Comparison of ENCODE assay signal across 37 cellular contexts in the genomic region with DNA sequence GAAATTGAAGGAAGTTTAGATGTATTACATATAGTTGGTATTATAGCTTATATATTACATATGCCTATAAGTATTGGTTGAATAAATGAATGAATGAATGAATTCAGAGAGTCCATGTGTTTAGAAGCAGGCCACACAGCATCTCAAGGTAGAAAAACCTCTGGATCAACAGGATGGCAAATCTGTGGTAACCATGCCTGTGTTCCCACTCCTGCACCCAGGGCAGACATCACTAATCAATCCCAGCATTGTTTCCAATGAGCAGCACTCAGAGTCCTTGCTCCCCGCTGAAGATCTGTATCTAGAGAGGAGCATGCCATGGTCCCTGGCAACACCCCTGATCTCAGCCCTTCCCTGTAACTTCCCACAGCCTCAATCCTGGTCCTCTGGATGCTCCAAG. TPM values are rescaled to one million over a fixed set of nuclear protein-coding genes. Genes with fewer than 3 reads are reported as not detected.
"Had no signal": no experiment of that assay in that cellular context is flagged by ENCODE, and none has a peak within 500 bp of the region (broad histone marks: within the 10 kb centered on the region; RNA-seq: fewer than 3 reads in every experiment).

No MANE protein-coding gene starts in this region.

- H3K27ac ChIP-seq: coronary artery, dorsolateral prefrontal cortex, pancreas, prostate gland, sigmoid colon, stomach, upper lobe of left lung had no signal

- H3K4me3 ChIP-seq: coronary artery, dorsolateral prefrontal cortex, pancreas, prostate gland, sigmoid colon, smooth muscle cell, stomach, thyroid gland, upper lobe of left lung had no signal

- H3K36me3 Mint-ChIP-seq: activated naive CD8-positive, alpha-beta T cell; mesothelial cell of epicardium; naive B cell; stimulated activated naive B cell treated with anti-CD40 and anti-IgM and Interleukin-4, amounts not matched to agents 10 μg/mL and 1 μg/mL and 100 μg/mL, for 72 hours had no signal

- H3K36me3 ChIP-seq: pancreas, prostate gland, sigmoid colon, thyroid gland, vagina had no signal

- H3K27me3 Mint-ChIP-seq: activated CD4-positive, alpha-beta T cell treated with anti-CD3 and anti-CD28 coated beads for 36 hours; activated naive CD8-positive, alpha-beta T cell had no signal

- H3K9me3 ChIP-seq: pancreas, prostate gland, sigmoid colon, stomach, thyroid gland, upper lobe of left lung, vagina had no signal

- H3K27ac Mint-ChIP-seq: activated CD4-positive, alpha-beta T cell treated with anti-CD3 and anti-CD28 coated beads for 36 hours; activated naive CD8-positive, alpha-beta T cell; activated T-cell treated with anti-CD3 and anti-CD28 coated beads, Interleukin-2, amount 50 U/mL, for 72 hours; mesothelial cell of epicardium; naive B cell; nephron progenitor cell; stimulated activated naive B cell treated with anti-CD40 and anti-IgM and Interleukin-4, amounts not matched to agents 10 μg/mL and 1 μg/mL and 100 μg/mL, for 72 hours had no signal

- H3K4me1 Mint-ChIP-seq: activated CD4-positive, alpha-beta T cell treated with anti-CD3 and anti-CD28 coated beads for 36 hours; naive B cell had no signal

- H3K4me1 ChIP-seq: pancreas, prostate gland, sigmoid colon, stomach, vagina had no signal

- FAIRE-seq: pancreas had no signal

- H3K9me3 Mint-ChIP-seq: activated T-cell treated with anti-CD3 and anti-CD28 coated beads, Interleukin-2, amount 50 U/mL, for 72 hours; nephron progenitor cell had no signal

- H3K4me3 Mint-ChIP-seq: activated CD4-positive, alpha-beta T cell treated with anti-CD3 and anti-CD28 coated beads for 36 hours; activated naive CD8-positive, alpha-beta T cell; activated T-cell treated with anti-CD3 and anti-CD28 coated beads, Interleukin-2, amount 50 U/mL, for 72 hours; mesothelial cell of epicardium; naive B cell; nephron progenitor cell; stimulated activated naive B cell treated with anti-CD40 and anti-IgM and Interleukin-4, amounts not matched to agents 10 μg/mL and 1 μg/mL and 100 μg/mL, for 72 hours had no signal

- DNase-seq: activated CD4-positive, alpha-beta T cell treated with anti-CD3 and anti-CD28 coated beads for 36 hours; activated CD4-positive, CD25-positive, alpha-beta regulatory T cell; activated effector memory CD4-positive, alpha-beta T cell treated with Interleukin-2 at 50 U/mL for 16 hours; activated naive CD4-positive, alpha-beta T cell treated with Interleukin-2 at 50 U/mL for 16 hours; activated T-cell treated with anti-CD3 and anti-CD28 coated beads for 4 hours; activated T-cell treated with anti-CD3 and anti-CD28 coated beads, Interleukin-2, amount 50 U/mL, for 72 hours; anterior cingulate cortex; dorsolateral prefrontal cortex; effector memory CD4-positive, alpha-beta T cell; head of caudate nucleus; hippocampal formation; left cardiac atrium; naive B cell; nephron progenitor cell; nucleus accumbens; retina; sigmoid colon; stimulated activated CD4-positive, alpha-beta T cell treated with anti-CD3 and anti-CD28 coated beads, Interleukin-15, amount 100 ng/mL, for 24 hours; stimulated activated CD4-positive, alpha-beta T cell treated with anti-CD3 and anti-CD28 coated beads, Interleukin-2, amount 100 ng/mL, for 24 hours; stimulated activated naive B cell treated with anti-CD40 and anti-IgM and Interleukin-4, amounts not matched to agents 10 μg/mL and 1 μg/mL and 100 μg/mL, for 72 hours; stomach had no signal

- H3K4me2 ChIP-seq: smooth muscle cell had no signal

- H3K27me3 ChIP-seq: dorsolateral prefrontal cortex, pancreas, sigmoid colon, stomach, thyroid gland, upper lobe of left lung, vagina had no signal

RNA-seq across cellular contexts. Expression of gene CEACAM16, which starts 26.7 kb away (rescaled TPM):
- total RNA-seq: activated CD4-positive, alpha-beta T cell treated with anti-CD3 and anti-CD28 coated beads for 36 hours; activated T-cell treated with anti-CD3 and anti-CD28 coated beads, Interleukin-2, amount 50 U/mL, for 72 hours; bronchial epithelial cell; cerebellum; dorsolateral prefrontal cortex; fibroblast of lung; left cardiac atrium; mammary epithelial cell; mesothelial cell of epicardium; prostate gland; sigmoid colon; smooth muscle cell; stomach; upper lobe of left lung; vagina had no signal
- polyA plus RNA-seq: fibroblast of lung, keratinocyte, liver, mammary epithelial cell, sigmoid colon, smooth muscle cell, stomach had no signal

RNA-seq across cellular contexts. Expression of gene IGSF23, which starts 58.9 kb away (rescaled TPM):
- total RNA-seq: activated CD4-positive, alpha-beta T cell treated with anti-CD3 and anti-CD28 coated beads for 36 hours; activated T-cell treated with anti-CD3 and anti-CD28 coated beads, Interleukin-2, amount 50 U/mL, for 72 hours; bronchial epithelial cell; cerebellum; dorsolateral prefrontal cortex; left cardiac atrium; mammary epithelial cell; mesothelial cell of epicardium; prostate gland; sigmoid colon; smooth muscle cell; thyroid gland; upper lobe of left lung; vagina had no signal
- polyA plus RNA-seq: esophagus, mammary epithelial cell, sigmoid colon, smooth muscle cell, stomach had no signal
